21 cellular contexts compared by ENCODE assay signal in genomic region chr9:125902224-125902623, GRCh38.
"Had no signal": no experiment of that assay in that cellular context is flagged by ENCODE, and none has a peak within 500 bp of the region (broad histone marks: within the 10 kb centered on the region; RNA-seq: fewer than 3 reads in every experiment).

No MANE protein-coding gene starts in this region.

- H3K4me3 ChIP-seq: gastroesophageal sphincter, heart right ventricle, left lung, mucosa of descending colon, pancreas had no signal

- H3K27ac ChIP-seq: gastroesophageal sphincter, heart right ventricle, left lung, pancreas had no signal

- H3K4me3 Mint-ChIP-seq: activated CD4-positive, alpha-beta T cell treated with anti-CD3 and anti-CD28 coated beads, Interleukin-2, amount 10 ng/mL, durations not matched to agents 7 days and 5 days; activated naive CD8-positive, alpha-beta T cell treated with anti-CD3 and anti-CD28 coated beads for 36 hours; activated T-helper 1 cell treated with anti-CD3 and anti-CD28 coated beads, Interleukin-12 subunit alpha, Interleukin-12 subunit beta, Interleukin-2, Interleukin-4 antibody, amounts not matched to agents 30 ng/mL and 10 ng/mL and 1 ng/mL, durations not matched to agents 14 hours and 24 hours and 36 hours; memory B cell; naive thymus-derived CD4-positive, alpha-beta T cell had no signal

- H3K27me3 ChIP-seq: gastroesophageal sphincter, heart right ventricle, left lung, pancreas had no signal

- H3K4me1 Mint-ChIP-seq: activated CD4-positive, alpha-beta T cell treated with anti-CD3 and anti-CD28 coated beads, Interleukin-2, amount 10 ng/mL, durations not matched to agents 7 days and 5 days; activated naive CD8-positive, alpha-beta T cell treated with anti-CD3 and anti-CD28 coated beads for 36 hours had no signal

- H3K27me3 Mint-ChIP-seq: activated CD4-positive, alpha-beta T cell treated with anti-CD3 and anti-CD28 coated beads, Interleukin-2, amount 10 ng/mL, durations not matched to agents 7 days and 5 days; activated naive CD8-positive, alpha-beta T cell treated with anti-CD3 and anti-CD28 coated beads for 36 hours; memory B cell had no signal

- H3K9me3 Mint-ChIP-seq: activated CD4-positive, alpha-beta T cell treated with anti-CD3 and anti-CD28 coated beads, Interleukin-2, amount 10 ng/mL, durations not matched to agents 7 days and 5 days; activated naive CD8-positive, alpha-beta T cell treated with anti-CD3 and anti-CD28 coated beads for 36 hours; activated T-helper 1 cell treated with anti-CD3 and anti-CD28 coated beads, Interleukin-12 subunit alpha, Interleukin-12 subunit beta, Interleukin-2, Interleukin-4 antibody, amounts not matched to agents 30 ng/mL and 10 ng/mL and 1 ng/mL, durations not matched to agents 14 hours and 24 hours and 36 hours; brain; memory B cell; naive thymus-derived CD4-positive, alpha-beta T cell had no signal

- H3K36me3 Mint-ChIP-seq: activated naive CD8-positive, alpha-beta T cell treated with anti-CD3 and anti-CD28 coated beads for 36 hours; brain had no signal

- DNase-seq: activated CD4-positive, alpha-beta T cell treated with anti-CD3 and anti-CD28 coated beads, Interleukin-2, amount 10 ng/mL, durations not matched to agents 7 days and 5 days; activated CD4-positive, CD25-positive, alpha-beta regulatory T cell; activated naive CD8-positive, alpha-beta T cell treated with anti-CD3 and anti-CD28 coated beads for 36 hours; amygdala; cerebellar nuclear complex; effector memory CD4-positive, alpha-beta T cell; heart right ventricle; left lung; mucosa of descending colon; naive thymus-derived CD4-positive, alpha-beta T cell; pancreas; retina; stimulated activated CD4-positive, alpha-beta T cell treated with anti-CD3 and anti-CD28 coated beads, Interleukin-15, amount 100 ng/mL, for 24 hours; stimulated activated CD4-positive, alpha-beta T cell treated with anti-CD3 and anti-CD28 coated beads, Interleukin-4, amount 100 ng/mL, for 1 hour; stimulated activated naive CD4-positive, alpha-beta T cell; substantia nigra; trophoblast cell had no signal

- H3K9me3 ChIP-seq: gastroesophageal sphincter, heart right ventricle, left lung, mucosa of descending colon, pancreas had no signal

- H3K27ac Mint-ChIP-seq: activated CD4-positive, alpha-beta T cell treated with anti-CD3 and anti-CD28 coated beads, Interleukin-2, amount 10 ng/mL, durations not matched to agents 7 days and 5 days; activated naive CD8-positive, alpha-beta T cell treated with anti-CD3 and anti-CD28 coated beads for 36 hours; activated T-helper 1 cell treated with anti-CD3 and anti-CD28 coated beads, Interleukin-12 subunit alpha, Interleukin-12 subunit beta, Interleukin-2, Interleukin-4 antibody, amounts not matched to agents 30 ng/mL and 10 ng/mL and 1 ng/mL, durations not matched to agents 14 hours and 24 hours and 36 hours; memory B cell; naive thymus-derived CD4-positive, alpha-beta T cell had no signal

- ATAC-seq: gastroesophageal sphincter; heart right ventricle; left lung; mucosa of descending colon; naive thymus-derived CD4-positive, alpha-beta T cell; pancreas had no signal

- H3K36me3 ChIP-seq: gastroesophageal sphincter, heart right ventricle, left lung, pancreas had no signal
